22 cellular contexts compared by ENCODE assay signal in the genomic region with DNA sequence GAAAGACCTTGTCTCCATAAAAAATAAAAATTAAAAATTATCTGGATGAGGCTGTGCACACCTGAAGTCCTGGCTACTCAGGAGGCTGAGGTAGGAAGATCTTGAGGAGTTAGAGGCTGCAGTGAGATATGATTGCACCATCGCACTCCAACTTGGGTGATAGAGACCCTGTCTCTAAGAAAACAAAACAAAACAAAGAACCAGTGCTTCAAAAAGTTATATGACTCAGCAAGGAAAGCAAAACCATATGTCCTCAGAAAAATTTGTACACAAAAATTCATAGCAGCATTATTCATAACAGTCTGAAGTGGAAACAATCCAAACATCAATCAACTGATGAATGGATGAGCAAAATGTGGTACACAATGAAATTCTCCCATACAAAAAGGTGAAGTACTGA. TPM values are rescaled to one million over a fixed set of nuclear protein-coding genes. Genes with fewer than 3 reads are reported as not detected.
A peak's percentile ranks its signal among the peaks of the same experiment; 100 is the strongest.
DNase-seq lines count a peak whose midpoint lies in the region; ATAC-seq and TF ChIP-seq lines count a peak whose summit lies in the region.
"Had no signal": no experiment of that assay in that cellular context is flagged by ENCODE, and none has a peak within 500 bp of the region (broad histone marks: within the 10 kb centered on the region; RNA-seq: fewer than 3 reads in every experiment).

No MANE protein-coding gene starts in this region.

- peak overlapping the region; percentile 73 for H3K27ac ChIP-seq in GM23248
- no peak overlapping the region for H3K27ac ChIP-seq in brain microvascular endothelial cell
- H3K27ac ChIP-seq in vagina: no peak overlapping the region
- H3K27ac ChIP-seq: parathyroid adenoma, PC-9, transverse colon had no signal

- ATAC-seq in GM19328 (IDR thresholded peaks at IDR 0.05; ENCODE audit: unreplicated experiment): no peak
- ATAC-seq in GM21737 (IDR thresholded peaks at IDR 0.05; ENCODE audit: unreplicated experiment): no peak
- ATAC-seq: activated naive CD8-positive, alpha-beta T cell treated with anti-CD3 and anti-CD28 coated beads, Interleukin-2, amount 50 U/mL, for 24 hours; HCT116; sciatic nerve had no signal

- no peak overlapping the region for H2AFZ ChIP-seq in GM23248
- H2AFZ ChIP-seq: parathyroid adenoma, PC-9 had no signal

- TF ChIP-seq CTCF in AG10803 (conservative IDR thresholded peaks at IDR 0.05; ENCODE audit: low read length): no peak
- no peak for TF ChIP-seq CTCF in brain microvascular endothelial cell (IDR thresholded peaks at IDR 0.05; ENCODE audit: low read depth, low read length, missing control alignments)
- no peak for TF ChIP-seq CTCF in fibroblast of villous mesenchyme (IDR thresholded peaks at IDR 0.05; ENCODE audit: insufficient read depth, low read depth, low read length)
- TF ChIP-seq CTCF in vagina (IDR thresholded peaks at IDR 0.05): no peak

- H3K36me3 ChIP-seq in GM23248 (ENCODE audit: low read depth): no peaks in the 10 kb centered on the region
- no peaks in the 10 kb centered on the region for H3K36me3 ChIP-seq in brain microvascular endothelial cell (replicated peaks)
- no peaks in the 10 kb centered on the region for H3K36me3 ChIP-seq in vagina
- H3K36me3 ChIP-seq: BE2C, transverse colon had no signal

- peak overlapping the region; percentile 62 for H3K4me2 ChIP-seq in GM23248 (ENCODE audit: unreplicated experiment)
- H3K4me2 ChIP-seq: PC-9 had no signal

- H4K20me1 ChIP-seq in GM23248 (ENCODE audit: insufficient read depth): no peaks in the 10 kb centered on the region

- TF ChIP-seq POLR2A in vagina (IDR thresholded peaks at IDR 0.05): no peak

- no peaks in the 10 kb centered on the region for H3K79me2 ChIP-seq in GM23248 (ENCODE audit: insufficient read depth)
- H3K79me2 ChIP-seq: parathyroid adenoma had no signal

- H3K4me3 ChIP-seq in AG10803 (ENCODE audit: low read length): no peak overlapping the region
- no peak overlapping the region for H3K4me3 ChIP-seq in GM23248
- no peak overlapping the region for H3K4me3 ChIP-seq in brain microvascular endothelial cell (ENCODE audit: low read depth, low read length)
- H3K4me3 ChIP-seq in fibroblast of villous mesenchyme (ENCODE audit: low read depth, low read length): no peak overlapping the region
- H3K4me3 ChIP-seq in vagina: no peak overlapping the region
- H3K4me3 ChIP-seq: lung, PC-9, transverse colon had no signal

- in situ Hi-C loops in GM23248 (cut with MboI): no loop called here
- in situ Hi-C loops in brain microvascular endothelial cell (cut with HindIII; ENCODE audit: low pct_ligation_motif_present, low sequenced_read_pairs): no loop called here

- DNase-seq in AG10803 (ENCODE audit: low read depth): peak; percentile 87
- peak; percentile 86 for DNase-seq in GM23248
- peak; percentile 59 for DNase-seq in brain microvascular endothelial cell
- peak; percentile 48 for DNase-seq in fibroblast of villous mesenchyme (ENCODE audit: low read depth)
- no peak for DNase-seq in hippocampal formation (lab: John Stamatoyannopoulos, UW)
- no peak for DNase-seq in vagina (ENCODE audit: extremely low spot score in 2 of 2)
- DNase-seq: activated naive CD8-positive, alpha-beta T cell treated with anti-CD3 and anti-CD28 coated beads, Interleukin-2, amount 50 U/mL, for 24 hours; BE2C; Caco-2; central memory CD4-positive, alpha-beta T cell; islet precursor cell; naive B cell; NCI-H1436 treated with DMSO at 0.1 percent for 48 hours; NCI-H82; PC-9; transverse colon had no signal

- intact Hi-C loops in vagina (cut with DNase I): loop anchor here (5.0 kb wide), 1 partner anchor 595 kb away; no protein-coding TSS in a partner anchor

- H3K9me3 ChIP-seq in GM23248 (ENCODE audit: low read depth): no peaks in the 10 kb centered on the region
- H3K9me3 ChIP-seq in vagina: no peaks in the 10 kb centered on the region
- H3K9me3 ChIP-seq: BE2C, transverse colon had no signal

- no peaks in the 10 kb centered on the region for H3K9me2 ChIP-seq in GM23248 (ENCODE audit: insufficient read depth)

- peaks cover 43% of the 10 kb centered on the region for H3F3A ChIP-seq in GM23248 (ENCODE audit: insufficient read depth)

- peaks cover 42% of the 10 kb centered on the region for H3K4me1 ChIP-seq in GM23248 (ENCODE audit: insufficient read depth)
- H3K4me1 ChIP-seq in vagina: no peaks in the 10 kb centered on the region
- H3K4me1 ChIP-seq: BE2C, Caco-2, parathyroid adenoma, transverse colon had no signal

- H3K27me3 ChIP-seq in GM23248 (replicated peaks; ENCODE audit: insufficient read depth) (no peaks in the 10 kb centered on the region), brain microvascular endothelial cell (replicated peaks) (no peaks in the 10 kb centered on the region), vagina (no peaks in the 10 kb centered on the region)

- WGBS in GM23248 (ENCODE audit: low coverage in 1 of 2, low lambda C conversion rate in 2 of 2, missing lambda C conversion rate in 2 of 2), 2 experiments: 6 to 15% methylated on average over 1 of the region's 1 CpG

- H3K9ac ChIP-seq in GM23248: 0 out of 2 replicates have a peak overlapping the region, but pooled peaks have one; percentile 24
- H3K9ac ChIP-seq: parathyroid adenoma had no signal

RNA-seq across cellular contexts. Expression of gene SLFN5, which starts 48.9 kb away (rescaled TPM):
- total RNA-seq in GM23248 (2014; rRNA removed; shearing (Covaris generic)): 57.3 and 72.7 TPM in 2 replicates
- 33.4 and 33.9 TPM in 2 replicates for polyA plus RNA-seq in GM23248 (2016; fragmentation: Nextera tagmentation; extraction: Ambion mirVana)
- total RNA-seq in fibroblast of villous mesenchyme: 65.1 and 67.8 TPM in 2 replicates
- 27.7 TPM for total RNA-seq in vagina

Comparison
In these comparisons a context has a peak if more than half of its experiments do, and no peak if none do; other contexts are left out.
1. DNase-seq: peak in AG10803 (single experiment), GM23248 (single experiment), brain microvascular endothelial cell (single experiment) and fibroblast of villous mesenchyme (single experiment); none in hippocampal formation (0 of 2) and vagina (0 of 2).